10 cellular contexts compared by ENCODE assay signal in genomic region chr2:103526757-103527156, GRCh38.
"Had no signal": no experiment of that assay in that cellular context is flagged by ENCODE, and none has a peak within 500 bp of the region (broad histone marks: within the 10 kb centered on the region; RNA-seq: fewer than 3 reads in every experiment).

No MANE protein-coding gene starts in this region.

- ATAC-seq: HCT116, HepG2 had no signal

- DNase-seq: GM23248, GOT3, H7, HFFc6, KG1 had no signal

- H3K9me3 ChIP-seq: HAP-1 had no signal

- H3K9ac ChIP-seq: GM23248 had no signal

- H3K27ac Mint-ChIP-seq: HFFc6, IgD-negative memory B cell had no signal

- H3K4me3 ChIP-seq: GM23248, HAP-1 had no signal

- H3K4me3 Mint-ChIP-seq: HFFc6, IgD-negative memory B cell had no signal

- H3K36me3 ChIP-seq: HAP-1 had no signal

- H3K4me1 ChIP-seq: HAP-1 had no signal

- H2AFZ ChIP-seq: GM23248 had no signal

- H3K27me3 Mint-ChIP-seq: IgD-negative memory B cell had no signal

- H3K27ac ChIP-seq: GM23248, HL-60 had no signal

- H3K36me3 Mint-ChIP-seq: IgD-negative memory B cell had no signal

- FAIRE-seq: HepG2 had no signal

- H3K4me1 Mint-ChIP-seq: IgD-negative memory B cell had no signal
